ENCODE assay signal across 8 cellular contexts in genomic region chr15:76310470-76311070, GRCh38. TPM values are rescaled to one million over a fixed set of nuclear protein-coding genes. Genes with fewer than 3 reads are reported as not detected.
A peak's percentile ranks its signal among the peaks of the same experiment; 100 is the strongest.
DNase-seq lines count a peak whose midpoint lies in the region; ATAC-seq and TF ChIP-seq lines count a peak whose summit lies in the region.

No MANE protein-coding gene starts in this region.

- 0 to 1% (median 0%) methylated on average over 16 of the region's 16 CpGs for WGBS in spleen, 5 donors

- TF ChIP-seq POLR2A in spleen (IDR thresholded peaks at IDR 0.05), result no peak

- ATAC-seq in GM21367 (IDR thresholded peaks at IDR 0.05; ENCODE audit: unreplicated experiment), result peak; percentile 12

- peaks cover 0 to 5% (median 0%) of the 10 kb centered on the region in 7 donors for H3K9me3 Mint-ChIP-seq in CD14-positive monocyte

- H3K36me3 ChIP-seq in spleen, result no peaks in the 10 kb centered on the region

- intact Hi-C loops in CD14-positive monocyte (cut with micrococcal nuclease), result no loop called here
- intact Hi-C loops in spleen (cut with DNase I; ENCODE audit: low total_unique reads), result no loop called here

- H3K27me3 ChIP-seq in spleen (replicated peaks in 1 of 7), result no peaks in the 10 kb centered on the region

- H3K4me1 Mint-ChIP-seq in CD14-positive monocyte, result peaks cover 29% of the 10 kb centered on the region

- H3K9me3 ChIP-seq in spleen, result no peaks in the 10 kb centered on the region

- H3K27ac Mint-ChIP-seq in CD14-positive monocyte, result peak overlapping the region; percentile 46 to 91 (median 86)

- no peak for TF ChIP-seq CTCF in CD14-positive monocyte (IDR thresholded peaks at IDR 0.05)
- no peak for TF ChIP-seq CTCF in spleen (IDR thresholded peaks at IDR 0.05 in 8 of 11, conservative IDR thresholded peaks at IDR 0.05 in 3 of 11)

- H3K4me3 ChIP-seq in iPS-11a (ENCODE audit: low read depth, low read length) (peak overlapping the region; percentile 89), spleen (peak overlapping the region; percentile 49 to 77 (median 72))

- H3K36me3 Mint-ChIP-seq in CD14-positive monocyte, result peaks cover 0 to 3% of the 10 kb centered on the region in 2 donors

- H3K27ac ChIP-seq in spleen, result peak overlapping the region; percentile 79 to 92 (median 86)

- peaks cover 4 to 7% (median 5%) of the 10 kb centered on the region in 3 donors for H3K27me3 Mint-ChIP-seq in CD14-positive monocyte (ENCODE audit: low read depth in 3 of 3)

- H3K4me1 ChIP-seq in spleen, result peaks cover 12 to 64% (median 26%) of the 10 kb centered on the region in 6 donors

- peak overlapping the region; percentile 88 to 94 for H3K4me3 Mint-ChIP-seq in CD14-positive monocyte

- DNase-seq in CD14-positive monocyte (ENCODE audit: low spot score), result no peak
- DNase-seq in M059J (ENCODE audit: low read depth), result peak; percentile 36
- peak; percentile 8 for DNase-seq in amniotic epithelial cell (ENCODE audit: low read depth)
- DNase-seq in spleen, result no peak
- DNase-seq in NCI-H524 treated with DMSO at 0.1 percent for 48 hours (lab: John Stamatoyannopoulos, UW), result no peak
- no peak for DNase-seq in epidermal melanocyte (ENCODE audit: insufficient read length, low spot score)

RNA-seq across cellular contexts. Expression of gene ETFA, which starts 0.7 kb away (rescaled TPM):
- polyA plus RNA-seq in CD14-positive monocyte, result 100 to 1,000 TPM; 166 to 178 TPM
- total RNA-seq in M059J (2014; rRNA removed; shearing (Covaris generic)), result 91.3 and 166 TPM in 2 replicates
- total RNA-seq in spleen, result 10 to 100 TPM; 62.5 to 98.5 (median 82.4) TPM
- 10 to 100 TPM; 49.7 to 86.8 (median 65.2) TPM for polyA plus RNA-seq in spleen

RNA-seq across cellular contexts. Expression of gene ISL2, which starts 26.0 kb away (rescaled TPM):
- polyA plus RNA-seq in CD14-positive monocyte (under 1 TPM; 0.40 to 0.52 TPM), spleen (under 1 TPM; 0.20 to 0.29 (median 0.22) TPM)
- 4.0 and 4.4 TPM in 2 replicates for total RNA-seq in M059J (2014; rRNA removed; shearing (Covaris generic))
- 1 to 10 TPM in 1 of 7 donors, under 1 TPM in 6; 0.32 to 1.1 (median 0.52) TPM for total RNA-seq in spleen

Comparison
In these comparisons a context has a peak if more than half of its experiments do, and no peak if none do; other contexts are left out.
1. DNase-seq: peak in M059J (single experiment) and amniotic epithelial cell (single experiment); none in CD14-positive monocyte (single experiment), spleen (single experiment), NCI-H524 treated with DMSO at 0.1 percent for 48 hours (single experiment) and epidermal melanocyte (single experiment).